ENCODE assay signal across 8 cellular contexts in the genomic region with DNA sequence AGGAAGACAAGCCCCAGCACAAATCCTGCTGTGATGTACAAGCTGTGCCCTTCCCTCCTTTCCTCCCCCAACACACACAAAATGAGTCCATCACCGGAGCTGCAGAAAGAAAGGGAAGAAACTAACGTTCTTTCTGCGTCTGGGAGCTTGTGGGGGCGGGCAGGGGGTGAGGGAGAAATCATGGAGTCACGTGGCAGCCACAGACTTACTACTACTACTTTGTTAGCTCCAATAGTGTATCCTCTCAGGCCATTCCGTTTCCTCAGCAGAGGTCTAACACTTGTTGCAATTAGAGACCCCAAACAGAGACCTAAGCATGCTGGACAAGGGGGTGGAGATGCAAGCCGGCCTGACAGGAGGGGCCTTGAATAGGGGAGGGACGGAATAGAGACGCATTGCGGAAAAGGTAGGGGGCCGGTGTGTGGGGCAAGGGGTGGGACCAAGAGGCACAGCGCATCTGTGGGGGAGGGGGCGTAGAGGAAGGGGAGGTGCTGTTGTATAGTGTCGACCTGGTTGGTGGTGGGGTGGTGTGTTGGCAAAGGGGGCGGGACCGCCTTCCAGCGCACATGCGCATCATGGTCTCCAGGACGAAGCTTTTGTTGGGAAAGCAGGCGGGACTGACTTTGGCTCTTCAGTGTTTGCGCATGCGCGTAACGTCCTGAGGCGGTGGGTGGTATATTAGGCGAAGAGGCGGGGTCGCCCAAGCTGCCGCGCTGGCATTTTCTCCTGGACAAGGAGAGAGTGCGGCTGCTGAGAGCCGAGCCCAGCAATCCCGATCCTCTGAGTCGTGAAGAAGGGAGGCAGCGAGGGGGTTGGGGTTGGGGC. TPM values are rescaled to one million over a fixed set of nuclear protein-coding genes. Genes with fewer than 3 reads are reported as not detected.
DNase-seq lines count a peak whose midpoint lies in the region; ATAC-seq, FAIRE-seq and TF ChIP-seq lines count a peak whose summit lies in the region.

A gene with protein sequence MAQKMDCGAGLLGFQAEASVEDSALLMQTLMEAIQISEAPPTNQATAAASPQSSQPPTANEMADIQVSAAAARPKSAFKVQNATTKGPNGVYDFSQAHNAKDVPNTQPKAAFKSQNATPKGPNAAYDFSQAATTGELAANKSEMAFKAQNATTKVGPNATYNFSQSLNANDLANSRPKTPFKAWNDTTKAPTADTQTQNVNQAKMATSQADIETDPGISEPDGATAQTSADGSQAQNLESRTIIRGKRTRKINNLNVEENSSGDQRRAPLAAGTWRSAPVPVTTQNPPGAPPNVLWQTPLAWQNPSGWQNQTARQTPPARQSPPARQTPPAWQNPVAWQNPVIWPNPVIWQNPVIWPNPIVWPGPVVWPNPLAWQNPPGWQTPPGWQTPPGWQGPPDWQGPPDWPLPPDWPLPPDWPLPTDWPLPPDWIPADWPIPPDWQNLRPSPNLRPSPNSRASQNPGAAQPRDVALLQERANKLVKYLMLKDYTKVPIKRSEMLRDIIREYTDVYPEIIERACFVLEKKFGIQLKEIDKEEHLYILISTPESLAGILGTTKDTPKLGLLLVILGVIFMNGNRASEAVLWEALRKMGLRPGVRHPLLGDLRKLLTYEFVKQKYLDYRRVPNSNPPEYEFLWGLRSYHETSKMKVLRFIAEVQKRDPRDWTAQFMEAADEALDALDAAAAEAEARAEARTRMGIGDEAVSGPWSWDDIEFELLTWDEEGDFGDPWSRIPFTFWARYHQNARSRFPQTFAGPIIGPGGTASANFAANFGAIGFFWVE (plus strand): TSS at position 703 of the 825 bp plus-strand sequence. CDS start 682 bp downstream, outside the sequence.

- H3K4me3 ChIP-seq in foreskin fibroblast (ENCODE audit: low read depth in 1 of 2, low read length in 2 of 2) (peak within 1 kb of the TSS; percentile 84), neural cell (ENCODE audit: low read length) (peak within 1 kb of the TSS; percentile 79), stomach (peak within 1 kb of the TSS; percentile 51 to 58 (median 56))

- TF ChIP-seq EP300 in Ishikawa (IDR thresholded peaks at IDR 0.05; ENCODE audit: borderline replicate concordance) (no peak), neural cell (conservative IDR thresholded peaks at IDR 0.05; ENCODE audit: poor library complexity, severe bottlenecking) (no peak), stomach (IDR thresholded peaks at IDR 0.05) (no peak)

- H3K9me3 ChIP-seq in neural cell (ENCODE audit: low read length) = no peaks in the 10 kb centered on the region
- peaks cover 0 to 8% (median 0%) of the 10 kb centered on the region in 4 donors for H3K9me3 ChIP-seq in stomach

- H3K4me1 ChIP-seq in stomach = peaks cover 0 to 31% (median 14%) of the 10 kb centered on the region in 4 donors

- peak; percentile 55 for ATAC-seq in GM21526 (IDR thresholded peaks at IDR 0.05; ENCODE audit: low FRiP score, unreplicated experiment)

- H3K79me2 ChIP-seq in neural cell (replicated peaks; ENCODE audit: insufficient read depth, low read length) = peaks cover 37% of the 10 kb centered on the region

- peak; percentile 8 for DNase-seq in D721Med (ENCODE audit: insufficient read length, low spot score)
- peak; percentile 77 to 79 for DNase-seq in SHP77 (lab: John Stamatoyannopoulos, UW)
- DNase-seq in activated gamma-delta T cell treated with anti-CD3 and anti-CD28 coated beads, Interleukin-2, amount 50 U/mL, for 16 hours (ENCODE audit: low read depth) = peak; percentile 41
- DNase-seq in foreskin fibroblast = peak; percentile 91 to 95
- DNase-seq in stomach = peak; percentile 89

- TF ChIP-seq RAD21 in Ishikawa (IDR thresholded peaks at IDR 0.05; ENCODE audit: low read depth) (no peak), neural cell (conservative IDR thresholded peaks at IDR 0.05) (peak; percentile 11)

- no peak within 1 kb of the TSS for H2AFZ ChIP-seq in neural cell (ENCODE audit: low read depth, low read length)

- peak within 1 kb of the TSS; percentile 30 for H3K4me2 ChIP-seq in neural cell (ENCODE audit: low read length)

- H3K27ac ChIP-seq in neural cell (ENCODE audit: low read length) (peak within 1 kb of the TSS; percentile 98), stomach (peak within 1 kb of the TSS; percentile 32 to 87 (median 81))

- H3K36me3 ChIP-seq in neural cell (ENCODE audit: insufficient read depth, low read length) = no peaks in the 10 kb centered on the region
- peaks cover 0 to 20% (median 15%) of the 10 kb centered on the region in 4 donors for H3K36me3 ChIP-seq in stomach

- H3K9ac ChIP-seq in neural cell (ENCODE audit: low read length) = peak within 1 kb of the TSS; percentile 96

- TF ChIP-seq POLR2A in stomach (IDR thresholded peaks at IDR 0.05) = no peak

- WGBS in stomach, 5 donors = 1 to 29% (median 4%) methylated on average over 29 to 35 of the region's 35 CpGs

- intact Hi-C loops in stomach (cut with DNase I; ENCODE audit: low total_unique reads) = no loop called here

- peak; percentile 69 for FAIRE-seq in D721Med (lab: Jason Lieb, UNC)

- peaks cover 6% of the 10 kb centered on the region for H3F3A ChIP-seq in neural cell (ENCODE audit: insufficient read depth, low read length, poor library complexity, severe bottlenecking)

- TF ChIP-seq CTCF in D721Med (IDR thresholded peaks at IDR 0.05; ENCODE audit: insufficient read depth, missing control alignments) (no peak), foreskin fibroblast (IDR thresholded peaks at IDR 0.05; ENCODE audit: low read depth, low read length) (no peak), neural cell (IDR thresholded peaks at IDR 0.05; ENCODE audit: poor library complexity, severe bottlenecking) (no peak), stomach (IDR thresholded peaks at IDR 0.05) (no peak)

- H4K20me1 ChIP-seq in neural cell (ENCODE audit: insufficient read depth) = no peaks in the 10 kb centered on the region

- H3K9me2 ChIP-seq in neural cell (ENCODE audit: insufficient read depth, low read length) = no peaks in the 10 kb centered on the region

- H3K27me3 ChIP-seq in neural cell (ENCODE audit: insufficient read depth, low read depth, low read length) (no peaks in the 10 kb centered on the region), stomach (no peaks in the 10 kb centered on the region)

TF ChIP-seq in Ishikawa, 13 proteins besides CTCF, POLR2A, EP300 and RAD21:
- TF ChIP-seq TAF1 (IDR thresholded peaks at IDR 0.05; ENCODE audit: low read depth) = peak; percentile 59; the same call in 1 of the 2 replicates
- TF ChIP-seq CEBPB (IDR thresholded peaks at IDR 0.05) = no peak

TF ChIP-seq in neural cell, 6 proteins besides CTCF, POLR2A, EP300 and RAD21:
- peak; percentile 89 for TF ChIP-seq TAF1 (IDR thresholded peaks at IDR 0.05; ENCODE audit: low read depth)
- TF ChIP-seq EZH2 (IDR thresholded peaks at IDR 0.05; ENCODE audit: borderline replicate concordance, insufficient read depth, low read length, poor library complexity, severe bottlenecking) = no peak
- TF ChIP-seq, protein P1, sequence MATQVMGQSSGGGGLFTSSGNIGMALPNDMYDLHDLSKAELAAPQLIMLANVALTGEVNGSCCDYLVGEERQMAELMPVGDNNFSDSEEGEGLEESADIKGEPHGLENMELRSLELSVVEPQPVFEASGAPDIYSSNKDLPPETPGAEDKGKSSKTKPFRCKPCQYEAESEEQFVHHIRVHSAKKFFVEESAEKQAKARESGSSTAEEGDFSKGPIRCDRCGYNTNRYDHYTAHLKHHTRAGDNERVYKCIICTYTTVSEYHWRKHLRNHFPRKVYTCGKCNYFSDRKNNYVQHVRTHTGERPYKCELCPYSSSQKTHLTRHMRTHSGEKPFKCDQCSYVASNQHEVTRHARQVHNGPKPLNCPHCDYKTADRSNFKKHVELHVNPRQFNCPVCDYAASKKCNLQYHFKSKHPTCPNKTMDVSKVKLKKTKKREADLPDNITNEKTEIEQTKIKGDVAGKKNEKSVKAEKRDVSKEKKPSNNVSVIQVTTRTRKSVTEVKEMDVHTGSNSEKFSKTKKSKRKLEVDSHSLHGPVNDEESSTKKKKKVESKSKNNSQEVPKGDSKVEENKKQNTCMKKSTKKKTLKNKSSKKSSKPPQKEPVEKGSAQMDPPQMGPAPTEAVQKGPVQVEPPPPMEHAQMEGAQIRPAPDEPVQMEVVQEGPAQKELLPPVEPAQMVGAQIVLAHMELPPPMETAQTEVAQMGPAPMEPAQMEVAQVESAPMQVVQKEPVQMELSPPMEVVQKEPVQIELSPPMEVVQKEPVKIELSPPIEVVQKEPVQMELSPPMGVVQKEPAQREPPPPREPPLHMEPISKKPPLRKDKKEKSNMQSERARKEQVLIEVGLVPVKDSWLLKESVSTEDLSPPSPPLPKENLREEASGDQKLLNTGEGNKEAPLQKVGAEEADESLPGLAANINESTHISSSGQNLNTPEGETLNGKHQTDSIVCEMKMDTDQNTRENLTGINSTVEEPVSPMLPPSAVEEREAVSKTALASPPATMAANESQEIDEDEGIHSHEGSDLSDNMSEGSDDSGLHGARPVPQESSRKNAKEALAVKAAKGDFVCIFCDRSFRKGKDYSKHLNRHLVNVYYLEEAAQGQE (IDR thresholded peaks at IDR 0.05; ENCODE audit: borderline replicate concordance) = peak; percentile 47
- peak; percentile 96 for TF ChIP-seq POLR2AphosphoS5 (IDR thresholded peaks at IDR 0.05)
- peak; percentile 12 for TF ChIP-seq SMC3 (conservative IDR thresholded peaks at IDR 0.05; ENCODE audit: poor library complexity)
- TF ChIP-seq MXI1 (conservative IDR thresholded peaks at IDR 0.05; ENCODE audit: poor library complexity, severe bottlenecking) = peak; percentile 32

RNA-seq across cellular contexts. Expression of the gene that starts here (rescaled TPM):
- polyA plus RNA-seq in neural cell (378 and 408 TPM in 2 replicates), stomach (10 to 100 TPM; 24.5 to 47.7 (median 35.8) TPM)
- 345 and 389 TPM in 2 replicates for polyA minus RNA-seq in neural cell
- total RNA-seq in stomach = 10 to 100 TPM; 15.2 to 87.6 (median 57.6) TPM

Comparison
In these comparisons a context has a peak if more than half of its experiments do, and no peak if none do; other contexts are left out.
1. Peak in every context shown above with its lines: DNase-seq, ATAC-seq, H3K4me3 ChIP-seq and H3K27ac ChIP-seq.
2. DNase-seq: peak in every context shown above with its lines; median percentile 93 in foreskin fibroblast; 89 in stomach; 78 in SHP77; 41 in activated gamma-delta T cell treated with anti-CD3 and anti-CD28 coated beads, Interleukin-2, amount 50 U/mL, for 16 hours; 8 in D721Med.